In the genomic region with DNA sequence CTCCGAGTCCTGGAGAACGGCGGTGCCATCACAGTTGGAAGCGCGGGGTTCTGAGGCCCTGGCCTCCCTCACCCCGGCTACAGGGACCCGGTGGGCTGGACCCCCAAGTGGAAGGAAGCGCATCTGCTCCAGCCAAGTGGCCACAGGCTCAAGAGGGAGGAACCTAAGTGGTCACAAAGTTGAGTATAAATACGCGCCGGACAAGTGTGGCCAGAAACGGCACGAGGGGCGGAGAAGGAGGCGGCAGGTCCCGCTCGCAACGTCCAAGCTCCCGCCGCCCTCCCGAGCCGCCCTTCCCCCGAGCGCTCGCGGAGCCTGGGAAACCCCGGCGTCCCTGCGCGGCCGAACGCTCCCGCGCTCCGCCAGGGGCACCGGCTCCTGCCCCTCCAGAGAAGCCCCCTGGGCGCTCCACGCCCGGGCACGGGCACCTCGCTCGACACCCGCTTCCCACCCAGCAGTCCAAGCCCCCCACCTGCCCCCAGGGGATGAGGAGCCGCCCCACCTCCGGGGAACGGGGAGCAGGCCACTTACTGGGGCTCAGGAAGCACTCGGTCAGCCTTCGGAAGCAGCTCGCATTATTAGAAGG, we compare ENCODE assay signal across 8 cellular contexts. TPM values are rescaled to one million over a fixed set of nuclear protein-coding genes. Genes with fewer than 3 reads are reported as not detected.
DNase-seq lines count a peak whose midpoint lies in the region; ATAC-seq and TF ChIP-seq lines count a peak whose summit lies in the region.
"Had no signal": no experiment of that assay in that cellular context is flagged by ENCODE, and none has a peak within 500 bp of the region (broad histone marks: within the 10 kb centered on the region; RNA-seq: fewer than 3 reads in every experiment).

No MANE protein-coding gene starts in this region.

- ATAC-seq in lung (ENCODE audit: insufficient read depth, low FRiP score) (no peak), GM19035 (IDR thresholded peaks at IDR 0.05; ENCODE audit: unreplicated experiment) (no peak)
- ATAC-seq: activated T-helper 17 cell treated with anti-CD3 and anti-CD28 coated beads, Interleukin-2, amount 50 U/mL, for 72 hours had no signal

- H3K27ac ChIP-seq in HUES48 (ENCODE audit: low read depth, low read length) (no peak overlapping the region), lung (ENCODE audit: low read depth in 1 of 2, low read length in 1 of 2) (peak overlapping the region in 1 of 2 donors; percentile 86), thymus (ENCODE audit: low read depth) (no peak overlapping the region)

- peaks cover 90% of the 10 kb centered on the region for H3K27me3 ChIP-seq in HUES48 (ENCODE audit: control insufficient read depth, insufficient read depth, low read length)
- peaks cover 14% of the 10 kb centered on the region for H3K27me3 ChIP-seq in lung (ENCODE audit: control insufficient read depth, insufficient read depth)
- peaks cover 60% of the 10 kb centered on the region for H3K27me3 ChIP-seq in thymus (ENCODE audit: control insufficient read depth, insufficient read depth)

- DNase-seq in choroid plexus epithelial cell (ENCODE audit: low read depth) (peak; percentile 47), lung (ENCODE audit: low spot score) (no peak), NCI-H1417 (lab: John Stamatoyannopoulos, UW) (no peak)
- DNase-seq in activated T-cell treated with anti-CD3 and anti-CD28 coated beads, Interleukin-2, amount 50 U/mL, for 1 hour = no peak

- H3K36me3 ChIP-seq in HUES48 (ENCODE audit: control insufficient read depth, insufficient read depth, low read length) = no peaks in the 10 kb centered on the region
- no peaks in the 10 kb centered on the region for H3K36me3 ChIP-seq in lung (ENCODE audit: control insufficient read depth in 2 of 2, insufficient read depth in 2 of 2, low read length in 2 of 2)
- H3K36me3 ChIP-seq in thymus (ENCODE audit: control insufficient read depth, insufficient read depth) = no peaks in the 10 kb centered on the region

- H3K4me1 ChIP-seq in HUES48 (ENCODE audit: control insufficient read depth, insufficient read depth, low read length) = peaks cover 52% of the 10 kb centered on the region
- peaks cover 0 to 20% of the 10 kb centered on the region in 2 donors for H3K4me1 ChIP-seq in lung (ENCODE audit: control insufficient read depth in 2 of 2, insufficient read depth in 2 of 2, low read length in 2 of 2)
- no peaks in the 10 kb centered on the region for H3K4me1 ChIP-seq in thymus (ENCODE audit: control insufficient read depth, insufficient read depth, low read length)

- H3K4me3 ChIP-seq in HUES48 (ENCODE audit: low read depth, low read length) = peak overlapping the region; percentile 54
- H3K4me3 ChIP-seq in choroid plexus epithelial cell (ENCODE audit: low read depth, low read length) = peak overlapping the region; percentile 77
- H3K4me3 ChIP-seq in lung = peak overlapping the region; percentile 53
- H3K4me3 ChIP-seq in thymus (ENCODE audit: low read length) = peak overlapping the region; percentile 26

- WGBS in lung, 2 donors = 1% methylated on average over 38 to 49 of the region's 49 CpGs
- 3% methylated on average over 49 of the region's 49 CpGs for WGBS in thymus

- no peak overlapping the region for H3K9ac ChIP-seq in HUES48 (ENCODE audit: low read depth, low read length)

- H3K9me3 ChIP-seq in HUES48 (ENCODE audit: control insufficient read depth, insufficient read depth, low read length) (no peaks in the 10 kb centered on the region), lung (ENCODE audit: control insufficient read depth in 2 of 2, insufficient read depth in 1 of 2, low read length in 1 of 2) (no peaks in the 10 kb centered on the region), thymus (ENCODE audit: control insufficient read depth) (no peaks in the 10 kb centered on the region)

- TF ChIP-seq CTCF in choroid plexus epithelial cell (conservative IDR thresholded peaks at IDR 0.05; ENCODE audit: low read depth, low read length) (no peak), lung (IDR thresholded peaks at IDR 0.05; ENCODE audit: control extremely low read depth, extremely low read depth) (no peak)

RNA-seq across cellular contexts. Expression of gene PDE10A, which starts 1.5 kb away (rescaled TPM):
- total RNA-seq in lung = 1 to 10 TPM; 4.8 to 6.2 TPM
- 1 to 10 TPM; 1.0 to 1.2 TPM for polyA plus RNA-seq in lung
- 3.2 TPM for polyA plus RNA-seq in thymus
- total RNA-seq: activated T-helper 17 cell treated with anti-CD3 and anti-CD28 coated beads, Interleukin-2, amount 50 U/mL, for 72 hours had no signal

Comparison
In these comparisons a context has a peak if more than half of its experiments do, and no peak if none do; other contexts are left out.
1. H3K4me3 ChIP-seq: peak in every context shown above with its lines; median percentile 77 in choroid plexus epithelial cell; 54 in HUES48; 53 in lung; 26 in thymus.